ENCODE assay signal across 14 cellular contexts in genomic region chr2:174465327-174465726, GRCh38. TPM values are rescaled to one million over a fixed set of nuclear protein-coding genes. Genes with fewer than 3 reads are reported as not detected.
A peak's percentile ranks its signal among the peaks of the same experiment; 100 is the strongest.
DNase-seq lines count a peak whose midpoint lies in the region; ATAC-seq and TF ChIP-seq lines count a peak whose summit lies in the region.
"Had no signal": no experiment of that assay in that cellular context is flagged by ENCODE, and none has a peak within 500 bp of the region (broad histone marks: within the 10 kb centered on the region; RNA-seq: fewer than 3 reads in every experiment).

No MANE protein-coding gene starts in this region.

- H3K4me3 Mint-ChIP-seq in osteocyte (ENCODE audit: unreplicated experiment): no peak overlapping the region
- H3K4me3 Mint-ChIP-seq: activated CD8-positive, alpha-beta T cell treated with anti-CD3 and anti-CD28 coated beads, Interleukin-2, amount 10 ng/mL, durations not matched to agents 7 days and 5 days had no signal

- H3K36me3 ChIP-seq in SK-N-SH (replicated peaks in 1 of 2; ENCODE audit: control insufficient read depth in 1 of 2, insufficient read depth in 2 of 2, low read length in 1 of 2) (no peaks in the 10 kb centered on the region), testis (ENCODE audit: low read depth, missing control alignments) (no peaks in the 10 kb centered on the region)

- H3K4me2 ChIP-seq in SK-N-SH: no peak overlapping the region
- H3K4me2 ChIP-seq: KMS-11 had no signal

- no peak overlapping the region for H3K27ac ChIP-seq in SK-N-SH (ENCODE audit: low read depth in 2 of 2, low read length in 1 of 2)
- no peak overlapping the region for H3K27ac ChIP-seq in testis
- H3K27ac ChIP-seq: epithelial cell of prostate, KMS-11 had no signal

- DNase-seq in SK-N-SH: no peak
- peak; percentile 18 for DNase-seq in NCI-H82 treated with DMSO at 0.1 percent for 48 hours (lab: John Stamatoyannopoulos, UW; ENCODE audit: unreplicated experiment)
- peak; percentile 20 for DNase-seq in fibroblast of pulmonary artery (ENCODE audit: low read depth)
- peak; percentile 28 for DNase-seq in testis
- no peak for DNase-seq in osteocyte (ENCODE audit: extremely low spot score, unreplicated experiment)
- DNase-seq: activated CD8-positive, alpha-beta T cell treated with anti-CD3 and anti-CD28 coated beads, Interleukin-2, amount 10 ng/mL, durations not matched to agents 7 days and 5 days; activated gamma-delta T cell treated with Interleukin-2 at 50 U/mL for 16 hours; GDM1; stimulated activated CD4-positive, alpha-beta T cell treated with anti-CD3 and anti-CD28 coated beads, Interleukin-1b, Interleukin-23, amount 100 ng/mL, for 48 hours had no signal

- no peaks in the 10 kb centered on the region for H3F3A ChIP-seq in SK-N-SH (replicated peaks; ENCODE audit: insufficient read depth)

- no peak; the same call in 1 of the 2 replicates for TF ChIP-seq RAD21 in SK-N-SH (IDR thresholded peaks at IDR 0.05; ENCODE audit: low read length)

- no peak overlapping the region for H3K27ac Mint-ChIP-seq in osteocyte (ENCODE audit: unreplicated experiment)
- H3K27ac Mint-ChIP-seq: activated CD8-positive, alpha-beta T cell treated with anti-CD3 and anti-CD28 coated beads, Interleukin-2, amount 10 ng/mL, durations not matched to agents 7 days and 5 days had no signal

- H3K27me3 Mint-ChIP-seq in osteocyte (ENCODE audit: unreplicated experiment): no peaks in the 10 kb centered on the region

- TF ChIP-seq EP300 in SK-N-SH (IDR thresholded peaks at IDR 0.05; ENCODE audit: borderline replicate concordance in 1 of 2, low read depth in 1 of 2, low read length in 1 of 2): no peak

- H3K9me3 Mint-ChIP-seq in osteocyte (ENCODE audit: unreplicated experiment): no peaks in the 10 kb centered on the region

- CTCF ChIA-PET in SK-N-SH (lab: Yijun Ruan, JAX): interaction anchor here (0.7 to 2.2 kb wide), 6 partner anchors 20 to 232 kb away, joined by 3 to 12 read pairs (median 3); no protein-coding TSS in a partner anchor

- H3K9me2 ChIP-seq in SK-N-SH: no peaks in the 10 kb centered on the region

- no peaks in the 10 kb centered on the region for H3K27me3 ChIP-seq in SK-N-SH (ENCODE audit: insufficient read depth)
- no peaks in the 10 kb centered on the region for H3K27me3 ChIP-seq in testis

- no peaks in the 10 kb centered on the region for H3K4me1 Mint-ChIP-seq in osteocyte (ENCODE audit: unreplicated experiment)

- H3K9me3 ChIP-seq in SK-N-SH: no peaks in the 10 kb centered on the region
- H3K9me3 ChIP-seq in testis: no peaks in the 10 kb centered on the region

- no peaks in the 10 kb centered on the region for H3K36me3 Mint-ChIP-seq in osteocyte (ENCODE audit: unreplicated experiment)

- ATAC-seq in SK-N-SH treated with all-trans-retinoic acid at 6 μM for 48 hours: peak; percentile 22; the same call in 1 of the 3 replicates
- ATAC-seq in HG03097 (IDR thresholded peaks at IDR 0.05; ENCODE audit: low FRiP score, unreplicated experiment): no peak
- no peak for ATAC-seq in GM18867 (IDR thresholded peaks at IDR 0.05; ENCODE audit: unreplicated experiment)
- ATAC-seq: activated CD8-positive, alpha-beta T cell treated with anti-CD3 and anti-CD28 coated beads, Interleukin-2, amount 10 ng/mL, durations not matched to agents 7 days and 5 days had no signal

- 91% methylated on average over 4 of the region's 4 CpGs for WGBS in SK-N-SH (ENCODE audit: low lambda C conversion rate)
- 80 to 82% methylated on average over 4 of the region's 4 CpGs for WGBS in testis, 2 donors

- TF ChIP-seq CTCF in SK-N-SH (IDR thresholded peaks at IDR 0.05) (no peak), fibroblast of pulmonary artery (IDR thresholded peaks at IDR 0.05; ENCODE audit: low read length, missing control alignments) (no peak), testis (IDR thresholded peaks at IDR 0.05) (no peak), osteocyte (IDR thresholded peaks at IDR 0.05) (no peak)

- H3K9ac ChIP-seq in SK-N-SH: no peak overlapping the region
- H3K9ac ChIP-seq: KMS-11 had no signal

- H2AFZ ChIP-seq in SK-N-SH (ENCODE audit: low read depth): no peak overlapping the region

- H3K4me3 ChIP-seq in SK-N-SH (ENCODE audit: low read depth in 2 of 2, low read length in 1 of 2) (no peak overlapping the region), fibroblast of pulmonary artery (replicated peaks; ENCODE audit: low read depth, low read length) (no peak overlapping the region), testis (no peak overlapping the region)

- no peak for TF ChIP-seq POLR2A in testis (IDR thresholded peaks at IDR 0.05)

- intact Hi-C loops in testis (cut with DNase I; ENCODE audit: low total_unique reads): no loop called here

- H3K4me1 ChIP-seq in SK-N-SH (ENCODE audit: control insufficient read depth in 1 of 2, insufficient read depth in 2 of 2, low read depth in 1 of 2, low read length in 1 of 2): peaks cover 0 to 2% of the 10 kb centered on the region in 2 experiments; a peak in 2 of 4 replicates
- H3K4me1 ChIP-seq in testis: no peaks in the 10 kb centered on the region

- H4K20me1 ChIP-seq in SK-N-SH (ENCODE audit: insufficient read depth): no peaks in the 10 kb centered on the region

- POLR2A ChIA-PET in SK-N-SH (lab: Yijun Ruan, JAX): no interaction called here

- no peaks in the 10 kb centered on the region for H3K79me2 ChIP-seq in SK-N-SH (ENCODE audit: insufficient read depth)

TF ChIP-seq in SK-N-SH treated with all-trans-retinoic acid at 6 μM for 48 hours, 23 proteins besides CTCF, POLR2A, EP300 and RAD21 (continues in another document):
- TF ChIP-seq TSHZ2 (CRISPR knock-in tag; IDR thresholded peaks at IDR 0.05) (no peak), ZNF565 (CRISPR knock-in tag; conservative IDR thresholded peaks at IDR 0.05; ENCODE audit: low read depth) (no peak)

TF ChIP-seq in SK-N-SH, 30 proteins besides CTCF, POLR2A, EP300 and RAD21:
- TF ChIP-seq SIN3A (IDR thresholded peaks at IDR 0.05; ENCODE audit: borderline replicate concordance, low read depth, low read length): no peak
- no peak for TF ChIP-seq RFX5 (IDR thresholded peaks at IDR 0.05; ENCODE audit: low read length)
- TF ChIP-seq RCOR1 (IDR thresholded peaks at IDR 0.05; ENCODE audit: low read length): no peak
- TF ChIP-seq MAX (IDR thresholded peaks at IDR 0.05; ENCODE audit: low read depth): no peak
- TF ChIP-seq ELF1 (IDR thresholded peaks at IDR 0.05): no peak
- no peak for TF ChIP-seq ZBTB33 (IDR thresholded peaks at IDR 0.05; ENCODE audit: borderline replicate concordance, low read depth)
- no peak for TF ChIP-seq TCF12 (IDR thresholded peaks at IDR 0.05)

RNA-seq across cellular contexts. Expression of gene GPR155, which starts 21.5 kb away (rescaled TPM):
- polyA plus RNA-seq in SK-N-SH (2012; rRNA removed): 3.5 and 7.8 TPM in 2 replicates
- 5.6 and 5.7 TPM in 2 replicates for polyA plus RNA-seq in SK-N-SH (2012; cell fraction: cytosol; rRNA removed)
- 2.6 and 5.9 TPM in 2 replicates for polyA plus RNA-seq in SK-N-SH (2012; cell fraction: nucleus; rRNA removed)
- 1 to 10 TPM; 2.5 to 3.6 TPM for total RNA-seq in testis
- 4.0 TPM for polyA plus RNA-seq in testis (ENCODE audit: insufficient read depth, low read depth, low replicate concordance)
- 5.2 and 6.2 TPM in 2 replicates for total RNA-seq in osteocyte

Comparison
In these comparisons a context has a peak if more than half of its experiments do, and no peak if none do; other contexts are left out.
1. DNase-seq: peak in NCI-H82 treated with DMSO at 0.1 percent for 48 hours (single experiment), fibroblast of pulmonary artery (single experiment) and testis (single experiment); none in SK-N-SH (single experiment) and osteocyte (single experiment).